ENCODE assay signal across 11 cellular contexts in the genomic region with DNA sequence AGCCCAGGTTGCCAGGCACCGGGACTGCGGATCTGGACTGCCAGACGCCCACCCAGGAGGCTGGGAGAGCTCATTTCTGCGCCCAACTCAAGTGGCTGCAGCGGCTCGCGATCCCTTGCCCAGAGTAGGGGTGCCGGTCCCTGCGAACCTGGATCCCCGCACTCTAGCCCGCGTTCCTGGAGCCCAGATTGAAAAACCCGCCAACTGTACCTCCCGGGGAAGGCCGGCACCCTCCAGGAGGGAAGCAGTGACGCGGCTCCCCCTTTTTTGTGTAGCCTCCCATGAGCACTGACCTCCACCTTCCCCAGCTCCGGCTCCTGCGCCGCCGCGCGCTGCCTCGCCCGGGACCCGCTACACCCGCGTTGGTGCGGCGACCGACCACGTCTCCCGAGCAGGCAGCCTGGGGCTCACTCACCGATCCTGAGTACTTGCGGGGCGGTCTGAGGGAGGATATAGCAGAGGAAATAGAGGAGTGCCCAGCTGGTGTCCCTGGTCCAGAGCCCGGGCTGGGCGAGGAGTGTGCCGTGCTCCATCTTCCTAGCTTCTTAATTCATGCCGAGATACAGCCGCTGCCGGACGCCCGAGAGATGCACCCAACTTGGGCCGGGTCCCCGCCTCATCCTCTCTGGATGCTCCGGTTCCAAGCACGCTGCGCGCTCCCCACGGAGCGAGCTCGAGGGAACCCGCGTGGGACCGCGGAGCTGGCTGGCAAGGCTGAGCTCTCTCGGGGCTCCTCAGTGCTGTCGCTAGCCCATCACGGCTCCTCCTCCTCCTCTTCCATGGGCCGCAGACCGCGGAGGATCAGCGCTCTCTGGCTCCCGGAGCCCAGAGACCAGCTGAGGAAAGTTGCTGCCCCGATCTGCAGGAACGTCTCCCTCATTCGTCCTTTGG. TPM values are rescaled to one million over a fixed set of nuclear protein-coding genes. Genes with fewer than 3 reads are reported as not detected.
DNase-seq lines count a peak whose midpoint lies in the region; TF ChIP-seq lines count a peak whose summit lies in the region.
"Had no signal": no experiment of that assay in that cellular context is flagged by ENCODE, and none has a peak within 500 bp of the region (broad histone marks: within the 10 kb centered on the region; RNA-seq: fewer than 3 reads in every experiment).

No MANE protein-coding gene starts in this region.

- CTCF ChIA-PET in A673 (lab: Charles Lee), result no interaction called here

- no peaks in the 10 kb centered on the region for H3K36me3 ChIP-seq in A673 (ENCODE audit: insufficient read depth, low read length, poor library complexity, severe bottlenecking)
- no peaks in the 10 kb centered on the region for H3K36me3 ChIP-seq in HUES48 (ENCODE audit: control insufficient read depth, insufficient read depth, low read length)
- no peaks in the 10 kb centered on the region for H3K36me3 ChIP-seq in endodermal cell (ENCODE audit: control insufficient read depth, insufficient read depth, low read length)
- no peaks in the 10 kb centered on the region for H3K36me3 ChIP-seq in mucosa of stomach (ENCODE audit: control insufficient read depth, insufficient read depth, low read length)

- H3K9ac ChIP-seq in HUES48 (ENCODE audit: low read depth, low read length) (no peak overlapping the region), endodermal cell (ENCODE audit: extremely low read depth, low read length, poor library complexity, severe bottlenecking) (peak overlapping the region; percentile 2), mucosa of stomach (ENCODE audit: low read length) (peak overlapping the region; percentile 22)

- H3K9me3 Mint-ChIP-seq in endodermal cell, result no peaks in the 10 kb centered on the region

- no peaks in the 10 kb centered on the region for H3K36me3 Mint-ChIP-seq in endodermal cell (ENCODE audit: low read depth)
- H3K36me3 Mint-ChIP-seq: activated naive CD8-positive, alpha-beta T cell had no signal

- H3K27me3 Mint-ChIP-seq in endodermal cell (ENCODE audit: insufficient read depth), result peaks cover 77% of the 10 kb centered on the region

- H3K27ac ChIP-seq in A673 (ENCODE audit: low read depth, low read length, poor library complexity, severe bottlenecking) (no peak overlapping the region), HUES48 (ENCODE audit: low read depth, low read length) (no peak overlapping the region), endodermal cell (ENCODE audit: low read depth, low read length) (no peak overlapping the region)

- no peak for TF ChIP-seq CTCF in A673 (conservative IDR thresholded peaks at IDR 0.05; ENCODE audit: low read depth, low read length)
- TF ChIP-seq CTCF in endodermal cell (conservative IDR thresholded peaks at IDR 0.05), result no peak

- H3K27ac Mint-ChIP-seq in endodermal cell, result no peak overlapping the region
- H3K27ac Mint-ChIP-seq: activated naive CD8-positive, alpha-beta T cell had no signal

- H3K27me3 ChIP-seq in A673 (replicated peaks; ENCODE audit: insufficient read depth, low read depth, low read length, poor library complexity) (peaks cover 53% of the 10 kb centered on the region), HUES48 (ENCODE audit: control insufficient read depth, insufficient read depth, low read length) (peaks cover 55% of the 10 kb centered on the region), endodermal cell (ENCODE audit: control insufficient read depth, insufficient read depth, low read length, poor library complexity, severe bottlenecking) (peaks cover 73% of the 10 kb centered on the region), mucosa of stomach (ENCODE audit: control insufficient read depth, insufficient read depth, low read length) (peaks cover 36% of the 10 kb centered on the region)

- H3K9me3 ChIP-seq in A673 (ENCODE audit: low read depth, low read length, poor library complexity, severe bottlenecking), result no peaks in the 10 kb centered on the region
- H3K9me3 ChIP-seq in HUES48 (ENCODE audit: control insufficient read depth, insufficient read depth, low read length), result no peaks in the 10 kb centered on the region
- H3K9me3 ChIP-seq in endodermal cell (ENCODE audit: control insufficient read depth, low read length), result no peaks in the 10 kb centered on the region
- no peaks in the 10 kb centered on the region for H3K9me3 ChIP-seq in mucosa of stomach (ENCODE audit: control insufficient read depth, low read length)
- H3K9me3 ChIP-seq: Caco-2 had no signal

- intact Hi-C loops in A673 (cut with micrococcal nuclease; ENCODE audit: unreplicated experiment), result no loop called here

- DNase-seq in A673 (ENCODE audit: low spot score) (peak; percentile 43), endodermal cell (peak; percentile 78), mesenteric fat pad (ENCODE audit: low spot score) (no peak), NCI-H510A (lab: John Stamatoyannopoulos, UW) (no peak)
- no peak for DNase-seq in activated CD8-positive, alpha-beta memory T cell treated with anti-CD3 and anti-CD28 coated beads, Interleukin-2, amount 50 U/mL, for 48 hours
- DNase-seq in activated T-cell treated with anti-CD3 and anti-CD28 coated beads, Interleukin-2, amount 50 U/mL, for 1 hour, result no peak
- DNase-seq: Caco-2 had no signal

- H3K4me1 ChIP-seq in A673 (ENCODE audit: insufficient read depth, low read length, poor library complexity, severe bottlenecking) (peaks cover 5% of the 10 kb centered on the region), HUES48 (ENCODE audit: control insufficient read depth, insufficient read depth, low read length) (no peaks in the 10 kb centered on the region; the same call in 1 of the 2 replicates), endodermal cell (ENCODE audit: control insufficient read depth, insufficient read depth, low read length) (no peaks in the 10 kb centered on the region), mucosa of stomach (ENCODE audit: control insufficient read depth, insufficient read depth, low read length) (peaks cover 3% of the 10 kb centered on the region)
- H3K4me1 ChIP-seq: Caco-2 had no signal

- peaks cover 6% of the 10 kb centered on the region for H3K4me1 Mint-ChIP-seq in endodermal cell

- 2 to 3% methylated on average over 21 to 68 of the region's 68 CpGs for WGBS in endodermal cell (ENCODE audit: insufficient coverage in 1 of 2, insufficient read length in 1 of 2), 2 experiments

- BruUV-seq in A673 (replicated peaks; lab: Mats Ljungman, UMichigan), result no TSS peak

- POLR2A ChIA-PET in A673 (lab: Charles Lee; ENCODE audit: low non-redundant PET), result no interaction called here

- peak overlapping the region; percentile 68 for H3K4me3 Mint-ChIP-seq in endodermal cell

- H3K4me3 ChIP-seq in A673 (ENCODE audit: low read depth, low read length, poor library complexity, severe bottlenecking) (peak overlapping the region; percentile 48), HUES48 (ENCODE audit: low read depth, low read length) (peak overlapping the region; percentile 77), endodermal cell (ENCODE audit: low read length) (peak overlapping the region; percentile 85), mucosa of stomach (ENCODE audit: low read length) (no peak overlapping the region)

RNA-seq across cellular contexts. Expression of a gene that starts 0.6 kb away (rescaled TPM):
- total RNA-seq in A673 (2021) (0.67 and 0.85 TPM in 2 replicates), endodermal cell (not detected), mesenteric fat pad (0.16 TPM)
- polyA plus RNA-seq in endodermal cell (2013, experiment 1 of 2), result 0.85 TPM
- polyA plus RNA-seq in endodermal cell (2013, experiment 2 of 2), result 0.79 TPM
- total RNA-seq: Caco-2, mononuclear cell had no signal

Comparison
In these comparisons a context has a peak if more than half of its experiments do, and no peak if none do; other contexts are left out.
1. DNase-seq: peak in A673 (single experiment) and endodermal cell (single experiment); none in mesenteric fat pad (single experiment), NCI-H510A (single experiment), activated CD8-positive, alpha-beta memory T cell treated with anti-CD3 and anti-CD28 coated beads, Interleukin-2, amount 50 U/mL, for 48 hours (single experiment) and activated T-cell treated with anti-CD3 and anti-CD28 coated beads, Interleukin-2, amount 50 U/mL, for 1 hour (single experiment).